Comparison of ENCODE assay signal across 8 cellular contexts in the genomic region with DNA sequence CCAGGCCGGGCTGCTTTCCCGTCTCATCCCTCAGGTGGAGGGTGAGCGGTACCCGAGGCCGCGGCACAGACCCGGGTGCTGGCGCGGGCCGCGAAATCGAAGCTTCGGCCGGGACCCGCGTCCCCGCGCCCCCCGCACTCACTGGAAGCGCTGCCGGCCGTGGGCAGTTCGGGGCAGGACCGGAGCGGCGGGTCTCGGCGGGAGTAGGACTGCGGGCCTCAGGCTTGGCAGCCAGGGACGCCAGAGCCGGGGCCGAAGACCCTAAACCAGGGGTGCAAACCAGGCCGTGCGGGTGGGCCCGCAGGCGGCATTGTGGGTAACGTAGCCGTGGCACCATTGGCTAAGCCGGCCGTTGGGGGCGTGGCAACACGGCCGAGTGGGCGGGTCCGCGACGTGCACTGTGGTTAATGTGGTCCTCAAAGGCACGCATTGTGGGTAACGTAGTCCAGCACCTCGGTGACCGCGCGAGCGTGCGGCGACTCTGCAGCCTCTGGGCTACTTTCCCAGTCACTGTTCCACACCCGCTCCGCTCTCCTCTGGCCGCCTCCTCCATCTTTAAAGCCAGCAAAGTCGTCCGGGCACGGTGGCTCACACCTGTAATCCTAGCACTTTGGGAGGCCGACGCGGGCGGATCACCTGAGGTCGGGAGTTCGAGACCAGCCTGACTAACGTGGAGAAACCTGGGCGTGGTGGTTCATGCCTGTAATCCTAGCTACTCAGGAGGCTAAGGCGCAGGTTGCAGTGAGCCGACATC. TPM values are rescaled to one million over a fixed set of nuclear protein-coding genes. Genes with fewer than 3 reads are reported as not detected.
DNase-seq lines count a peak whose midpoint lies in the region; ATAC-seq and TF ChIP-seq lines count a peak whose summit lies in the region.

A gene (minus strand): TSS at position 288 of the 754 bp plus-strand sequence. CDS start 1,184 bp downstream, outside the sequence.

- peak; percentile 87 for ATAC-seq in GM19395 (IDR thresholded peaks at IDR 0.05; ENCODE audit: unreplicated experiment)
- peak; percentile 72 for ATAC-seq in HG03558 (IDR thresholded peaks at IDR 0.05; ENCODE audit: extremely low read depth, unreplicated experiment)
- peak; percentile 91 for ATAC-seq in left lobe of liver

- no peak for TF ChIP-seq CTCF in CD14-positive monocyte (IDR thresholded peaks at IDR 0.05)

- peaks cover 16 to 33% of the 10 kb centered on the region in 2 donors for H3K36me3 Mint-ChIP-seq in CD14-positive monocyte
- peaks cover 11% of the 10 kb centered on the region for H3K36me3 Mint-ChIP-seq in activated CD4-positive, alpha-beta T cell treated with anti-CD3 and anti-CD28 coated beads, Interleukin-2, amount 10 ng/mL, durations not matched to agents 7 days and 5 days (ENCODE audit: low read depth)
- H3K36me3 Mint-ChIP-seq in dendritic cell treated with granulocyte-macrophage colony-stimulating factor and Interleukin-4, amounts not matched to agents 40 ng/mL and 50 ng/mL, for 4 days (ENCODE audit: low read depth), result peaks cover 42% of the 10 kb centered on the region

- DNase-seq in CD14-positive monocyte (ENCODE audit: low spot score), result peak; percentile 93
- peak; percentile 94 for DNase-seq in NCI-H748 (lab: John Stamatoyannopoulos, UW; ENCODE audit: unreplicated experiment)
- peak; percentile 96 for DNase-seq in activated CD4-positive, alpha-beta T cell treated with anti-CD3 and anti-CD28 coated beads, Interleukin-2, amount 10 ng/mL, durations not matched to agents 7 days and 5 days
- peak; percentile 99 for DNase-seq in left lobe of liver (ENCODE audit: low spot score)
- peak; percentile 98 to 99 for DNase-seq in stimulated activated CD4-positive, alpha-beta T cell treated with anti-CD3 and anti-CD28 coated beads, Interleukin-2, amount 100 ng/mL, for 24 hours

- peak within 1 kb of the TSS; percentile 88 to 97 for H3K4me3 Mint-ChIP-seq in CD14-positive monocyte
- peak within 1 kb of the TSS; percentile 90 for H3K4me3 Mint-ChIP-seq in activated CD4-positive, alpha-beta T cell treated with anti-CD3 and anti-CD28 coated beads, Interleukin-2, amount 10 ng/mL, durations not matched to agents 7 days and 5 days
- H3K4me3 Mint-ChIP-seq in dendritic cell treated with granulocyte-macrophage colony-stimulating factor and Interleukin-4, amounts not matched to agents 40 ng/mL and 50 ng/mL, for 4 days, result peak within 1 kb of the TSS; percentile 89

- H3K27ac Mint-ChIP-seq in CD14-positive monocyte, result peak within 1 kb of the TSS; percentile 88 to 96 (median 93)
- peak within 1 kb of the TSS; percentile 92 for H3K27ac Mint-ChIP-seq in activated CD4-positive, alpha-beta T cell treated with anti-CD3 and anti-CD28 coated beads, Interleukin-2, amount 10 ng/mL, durations not matched to agents 7 days and 5 days
- H3K27ac Mint-ChIP-seq in dendritic cell treated with granulocyte-macrophage colony-stimulating factor and Interleukin-4, amounts not matched to agents 40 ng/mL and 50 ng/mL, for 4 days, result peak within 1 kb of the TSS; percentile 90

- peaks cover 35% of the 10 kb centered on the region for H3K4me1 Mint-ChIP-seq in CD14-positive monocyte
- peaks cover 35% of the 10 kb centered on the region for H3K4me1 Mint-ChIP-seq in activated CD4-positive, alpha-beta T cell treated with anti-CD3 and anti-CD28 coated beads, Interleukin-2, amount 10 ng/mL, durations not matched to agents 7 days and 5 days
- peaks cover 53% of the 10 kb centered on the region for H3K4me1 Mint-ChIP-seq in dendritic cell treated with granulocyte-macrophage colony-stimulating factor and Interleukin-4, amounts not matched to agents 40 ng/mL and 50 ng/mL, for 4 days (ENCODE audit: low read depth)

- intact Hi-C loops in CD14-positive monocyte (cut with micrococcal nuclease), result loop anchor here (1.0 to 5.0 kb wide), 3 partner anchors 32 to 35 kb away; a partner anchor contains a TSS
- intact Hi-C loops in dendritic cell treated with granulocyte-macrophage colony-stimulating factor and Interleukin-4, amounts not matched to agents 40 ng/mL and 50 ng/mL, for 4 days (cut with micrococcal nuclease), result loop anchor here (1.0 to 5.0 kb wide), 2 partner anchors 80 to 190 kb away; a partner anchor contains a TSS

- CTCF ChIA-PET in activated CD4-positive, alpha-beta T cell treated with anti-CD3 and anti-CD28 coated beads, Interleukin-2, amount 10 ng/mL, durations not matched to agents 7 days and 5 days (lab: Charles Lee), result no interaction called here

- H3K9me3 Mint-ChIP-seq in CD14-positive monocyte, result no peaks in the 10 kb centered on the region
- H3K9me3 Mint-ChIP-seq in activated CD4-positive, alpha-beta T cell treated with anti-CD3 and anti-CD28 coated beads, Interleukin-2, amount 10 ng/mL, durations not matched to agents 7 days and 5 days, result no peaks in the 10 kb centered on the region
- no peaks in the 10 kb centered on the region for H3K9me3 Mint-ChIP-seq in dendritic cell treated with granulocyte-macrophage colony-stimulating factor and Interleukin-4, amounts not matched to agents 40 ng/mL and 50 ng/mL, for 4 days

- peaks cover 0 to 5% (median 1%) of the 10 kb centered on the region in 3 donors for H3K27me3 Mint-ChIP-seq in CD14-positive monocyte (ENCODE audit: low read depth in 3 of 3)
- H3K27me3 Mint-ChIP-seq in activated CD4-positive, alpha-beta T cell treated with anti-CD3 and anti-CD28 coated beads, Interleukin-2, amount 10 ng/mL, durations not matched to agents 7 days and 5 days, result no peaks in the 10 kb centered on the region
- H3K27me3 Mint-ChIP-seq in dendritic cell treated with granulocyte-macrophage colony-stimulating factor and Interleukin-4, amounts not matched to agents 40 ng/mL and 50 ng/mL, for 4 days, result no peaks in the 10 kb centered on the region

- POLR2A ChIA-PET in activated CD4-positive, alpha-beta T cell treated with anti-CD3 and anti-CD28 coated beads, Interleukin-2, amount 10 ng/mL, durations not matched to agents 7 days and 5 days (lab: Charles Lee), result no interaction called here

RNA-seq across cellular contexts. Expression of the gene that starts here (rescaled TPM):
- polyA plus RNA-seq in CD14-positive monocyte, result 1 to 10 TPM; 2.4 to 5.2 TPM
- 10 to 100 TPM; 12.7 to 18.7 TPM for total RNA-seq in activated CD4-positive, alpha-beta T cell treated with anti-CD3 and anti-CD28 coated beads, Interleukin-2, amount 10 ng/mL, durations not matched to agents 7 days and 5 days
- 9.5 TPM for total RNA-seq in left lobe of liver

Comparison
In these comparisons a context has a peak if more than half of its experiments do, and no peak if none do; other contexts are left out.
1. Peak in every context shown above with its lines: DNase-seq and ATAC-seq.